ENCODE assay signal across 19 cellular contexts in the genomic region with DNA sequence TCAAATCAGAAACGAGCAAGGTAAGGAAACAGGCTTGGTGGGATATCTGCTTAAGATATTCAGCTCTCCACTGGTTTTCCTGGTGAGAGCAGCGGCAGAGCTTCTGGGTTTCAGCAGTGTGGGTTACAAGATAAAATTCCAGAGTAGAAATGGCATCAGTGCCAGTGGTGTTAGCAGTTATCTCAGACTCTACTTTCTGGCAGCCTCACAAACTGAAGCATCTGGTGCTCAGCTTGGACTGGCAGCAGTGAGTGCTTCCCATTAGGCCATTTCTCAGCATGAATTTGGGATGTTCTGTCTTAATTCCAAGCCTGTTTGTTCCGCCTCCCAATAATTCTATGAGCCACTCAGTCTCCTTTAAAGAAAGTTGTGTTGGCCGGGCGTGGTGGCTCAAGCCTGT. TPM values are rescaled to one million over a fixed set of nuclear protein-coding genes. Genes with fewer than 3 reads are reported as not detected.
DNase-seq lines count a peak whose midpoint lies in the region; ATAC-seq and TF ChIP-seq lines count a peak whose summit lies in the region.
"Had no signal": no experiment of that assay in that cellular context is flagged by ENCODE, and none has a peak within 500 bp of the region (broad histone marks: within the 10 kb centered on the region; RNA-seq: fewer than 3 reads in every experiment).

No MANE protein-coding gene starts in this region.

- no peak overlapping the region for H2AFZ ChIP-seq in ACC112 (ENCODE audit: low read length, unreplicated experiment)

- H3K4me3 ChIP-seq in ACC112 (ENCODE audit: low read depth, low read length) (no peak overlapping the region), left ventricle myocardium inferior (peak overlapping the region; percentile 7)
- H3K4me3 ChIP-seq in CD8-positive, alpha-beta T cell (ENCODE audit: low read depth, low read length): no peak overlapping the region
- H3K4me3 ChIP-seq: BLaER1, body of pancreas, skin epidermis had no signal

- no peak for ATAC-seq in CD8-positive, alpha-beta T cell
- ATAC-seq in activated T-helper 17 cell treated with anti-CD3 and anti-CD28 coated beads, Interleukin-2, amount 50 U/mL, for 72 hours (replicated peaks): no peak
- ATAC-seq in HG03469 (IDR thresholded peaks at IDR 0.05; ENCODE audit: unreplicated experiment): no peak
- no peak for ATAC-seq in HG02885 (IDR thresholded peaks at IDR 0.05; ENCODE audit: poor library complexity, unreplicated experiment)
- ATAC-seq: body of pancreas; effector memory CD8-positive, alpha-beta T cell had no signal

- no peak overlapping the region for H3K4me3 Mint-ChIP-seq in CD8-positive, alpha-beta T cell
- peak overlapping the region; percentile 78 for H3K4me3 Mint-ChIP-seq in activated T-helper 17 cell treated with anti-CD3 and anti-CD28 coated beads, Interleukin-2, amount 50 U/mL, for 72 hours
- H3K4me3 Mint-ChIP-seq in osteocyte (ENCODE audit: unreplicated experiment): no peak overlapping the region
- H3K4me3 Mint-ChIP-seq: effector memory CD8-positive, alpha-beta T cell had no signal

- H3K27ac ChIP-seq in ACC112 (ENCODE audit: low read depth, low read length) (peak overlapping the region; percentile 96), left ventricle myocardium inferior (replicated peaks) (peak overlapping the region; percentile 100)
- no peak overlapping the region for H3K27ac ChIP-seq in CD8-positive, alpha-beta T cell (ENCODE audit: low read depth, low read length)
- H3K27ac ChIP-seq: BLaER1 had no signal

- H3K36me3 ChIP-seq in ACC112 (ENCODE audit: insufficient read depth, low read length) (peaks cover 67% of the 10 kb centered on the region), left ventricle myocardium inferior (peaks cover 98% of the 10 kb centered on the region)
- H3K36me3 ChIP-seq in CD8-positive, alpha-beta T cell (ENCODE audit: insufficient read depth, low read length): peaks cover 14% of the 10 kb centered on the region

- H3K4me1 ChIP-seq in ACC112 (ENCODE audit: control insufficient read depth, insufficient read depth, low read length, unreplicated experiment) (peaks cover 57% of the 10 kb centered on the region), left ventricle myocardium inferior (peaks cover 70% of the 10 kb centered on the region)
- H3K4me1 ChIP-seq in CD8-positive, alpha-beta T cell (ENCODE audit: insufficient read depth, low read length): peaks cover 29% of the 10 kb centered on the region

- peaks cover 88% of the 10 kb centered on the region for H3K36me3 Mint-ChIP-seq in CD8-positive, alpha-beta T cell
- H3K36me3 Mint-ChIP-seq in activated T-helper 17 cell treated with anti-CD3 and anti-CD28 coated beads, Interleukin-2, amount 50 U/mL, for 72 hours (ENCODE audit: low read depth): peaks cover 100% of the 10 kb centered on the region
- peaks cover 46% of the 10 kb centered on the region for H3K36me3 Mint-ChIP-seq in osteocyte (ENCODE audit: unreplicated experiment)

- no peaks in the 10 kb centered on the region for H3K27me3 ChIP-seq in ACC112 (ENCODE audit: insufficient read depth, low read length)
- H3K27me3 ChIP-seq in CD8-positive, alpha-beta T cell (ENCODE audit: insufficient read depth, low read length): no peaks in the 10 kb centered on the region
- H3K27me3 ChIP-seq in left ventricle myocardium inferior (ENCODE audit: low read depth): no peaks in the 10 kb centered on the region
- H3K27me3 ChIP-seq: BLaER1, body of pancreas had no signal

- DNase-seq in CD8-positive, alpha-beta T cell: no peak
- DNase-seq in left ventricle myocardium inferior (no peak), osteocyte (ENCODE audit: extremely low spot score, unreplicated experiment) (no peak), SK-N-DZ (ENCODE audit: low spot score) (no peak)
- DNase-seq: activated CD4-positive, alpha-beta T cell treated with anti-CD3 and anti-CD28 coated beads for 4 hours; body of pancreas; effector memory CD8-positive, alpha-beta T cell; midbrain; NCI-H82; occipital lobe; T-helper 9 cell had no signal

- POLR2A ChIA-PET in CD8-positive, alpha-beta T cell (lab: Charles Lee): no interaction called here

- no peaks in the 10 kb centered on the region for H3K9me3 Mint-ChIP-seq in CD8-positive, alpha-beta T cell
- no peaks in the 10 kb centered on the region for H3K9me3 Mint-ChIP-seq in activated T-helper 17 cell treated with anti-CD3 and anti-CD28 coated beads, Interleukin-2, amount 50 U/mL, for 72 hours
- H3K9me3 Mint-ChIP-seq in osteocyte (ENCODE audit: unreplicated experiment): no peaks in the 10 kb centered on the region
- H3K9me3 Mint-ChIP-seq: activated T-helper 2 cell treated with anti-CD3 and anti-CD28 coated beads, Interferon-gamma antibody, Interleukin-2, Interleukin-4, amounts not matched to agents 10 μg/mL and 5 μg/mL and 100 μg/mL, durations not matched to agents 14 hours and 24 hours and 36 hours; effector memory CD8-positive, alpha-beta T cell had no signal

- no peaks in the 10 kb centered on the region for H3K27me3 Mint-ChIP-seq in CD8-positive, alpha-beta T cell (ENCODE audit: low read depth)
- H3K27me3 Mint-ChIP-seq in activated T-helper 17 cell treated with anti-CD3 and anti-CD28 coated beads, Interleukin-2, amount 50 U/mL, for 72 hours: no peaks in the 10 kb centered on the region
- H3K27me3 Mint-ChIP-seq in osteocyte (ENCODE audit: unreplicated experiment): no peaks in the 10 kb centered on the region
- H3K27me3 Mint-ChIP-seq: effector memory CD8-positive, alpha-beta T cell had no signal

- intact Hi-C loops in CD8-positive, alpha-beta T cell (cut with DNase I, micrococcal nuclease): no loop called here
- intact Hi-C loops in left ventricle myocardium inferior (cut with micrococcal nuclease): no loop called here

- peaks cover 64% of the 10 kb centered on the region for H3K79me2 ChIP-seq in ACC112 (ENCODE audit: control insufficient read depth, insufficient read depth, low read length, unreplicated experiment)

- TF ChIP-seq CTCF in CD8-positive, alpha-beta T cell (IDR thresholded peaks at IDR 0.05): no peak
- TF ChIP-seq CTCF in left ventricle myocardium inferior (IDR thresholded peaks at IDR 0.05; ENCODE audit: borderline replicate concordance) (no peak), osteocyte (IDR thresholded peaks at IDR 0.05) (no peak)

- peak overlapping the region; percentile 89 for H3K27ac Mint-ChIP-seq in CD8-positive, alpha-beta T cell
- no peak overlapping the region for H3K27ac Mint-ChIP-seq in activated T-helper 17 cell treated with anti-CD3 and anti-CD28 coated beads, Interleukin-2, amount 50 U/mL, for 72 hours
- H3K27ac Mint-ChIP-seq in osteocyte (ENCODE audit: unreplicated experiment): no peak overlapping the region

- peaks cover 79% of the 10 kb centered on the region for H3K4me1 Mint-ChIP-seq in CD8-positive, alpha-beta T cell (ENCODE audit: low read depth)
- H3K4me1 Mint-ChIP-seq in activated T-helper 17 cell treated with anti-CD3 and anti-CD28 coated beads, Interleukin-2, amount 50 U/mL, for 72 hours: peaks cover 55% of the 10 kb centered on the region
- peaks cover 22% of the 10 kb centered on the region for H3K4me1 Mint-ChIP-seq in osteocyte (ENCODE audit: unreplicated experiment)

- no peaks in the 10 kb centered on the region for H3K9me3 ChIP-seq in CD8-positive, alpha-beta T cell (ENCODE audit: low read length)
- H3K9me3 ChIP-seq in left ventricle myocardium inferior (replicated peaks): no peaks in the 10 kb centered on the region
- H3K9me3 ChIP-seq: BLaER1, body of pancreas had no signal

- CTCF ChIA-PET in CD8-positive, alpha-beta T cell (lab: Charles Lee): interaction anchor here (1.1 to 3.3 kb wide), 5 partner anchors 12 to 345 kb away, joined by 3 to 25 read pairs (median 4); a partner anchor contains a TSS

RNA-seq across cellular contexts. Expression of a gene that starts 6.9 kb away (rescaled TPM):
- total RNA-seq in CD8-positive, alpha-beta T cell: under 1 TPM; 0.49 to 0.75 TPM
- total RNA-seq in activated T-helper 17 cell treated with anti-CD3 and anti-CD28 coated beads, Interleukin-2, amount 50 U/mL, for 72 hours: 1 to 10 TPM in 1 of 2 donors, under 1 TPM in 1; 0.28 to 1.4 TPM
- total RNA-seq in left ventricle myocardium inferior: 0.80 TPM
- 0.31 and 0.54 TPM in 2 replicates for total RNA-seq in osteocyte
- 1.8 TPM in 1 of 2 replicates, not detected in the other for polyA plus RNA-seq in SK-N-DZ (2014; cell fraction: cytosol; rRNA removed)
- polyA plus RNA-seq in SK-N-DZ (2014; cell fraction: nucleus; rRNA removed): 0.76 TPM in 1 of 2 replicates, not detected in the other

RNA-seq across cellular contexts. Expression of a gene that starts 7.4 kb away (rescaled TPM):
- 10 to 100 TPM in 1 of 2 experiments, 1 to 10 TPM in 1; 9.8 to 11.8 TPM for total RNA-seq in CD8-positive, alpha-beta T cell
- 100 to 1,000 TPM; 226 to 258 TPM for total RNA-seq in activated T-helper 17 cell treated with anti-CD3 and anti-CD28 coated beads, Interleukin-2, amount 50 U/mL, for 72 hours
- total RNA-seq in left ventricle myocardium inferior: 189 TPM
- total RNA-seq in osteocyte: 71.8 and 77.4 TPM in 2 replicates
- polyA plus RNA-seq in SK-N-DZ (2014; cell fraction: cytosol; rRNA removed): 106 and 127 TPM in 2 replicates
- polyA plus RNA-seq in SK-N-DZ (2014; cell fraction: nucleus; rRNA removed): 50.7 and 62.1 TPM in 2 replicates

RNA-seq across cellular contexts. Expression of a gene that starts 29.9 kb away (rescaled TPM):
- not detected for total RNA-seq in CD8-positive, alpha-beta T cell
- under 1 TPM in 1 of 2 donors, not detected in 1; 0.16 TPM for total RNA-seq in activated T-helper 17 cell treated with anti-CD3 and anti-CD28 coated beads, Interleukin-2, amount 50 U/mL, for 72 hours
- total RNA-seq in left ventricle myocardium inferior (not detected), osteocyte (0.13 TPM in 1 of 2 replicates, not detected in the other)
- polyA plus RNA-seq in SK-N-DZ (2014; cell fraction: cytosol; rRNA removed): not detected in 2 replicates
- polyA plus RNA-seq in SK-N-DZ (2014; cell fraction: nucleus; rRNA removed): 0.15 and 0.38 TPM in 2 replicates
- total RNA-seq: HT1080 had no signal
